2 cellular contexts compared by ENCODE assay signal in genomic region chr1:243495442-243496172, GRCh38.
TF ChIP-seq lines count a peak whose summit lies in the region.

No MANE protein-coding gene starts in this region.

TF ChIP-seq in liver, 16 proteins besides CTCF, POLR2A, EP300 and RAD21 (continued from another document):
- TF ChIP-seq ZBTB33 (IDR thresholded peaks at IDR 0.05) (no peak), SP1 (IDR thresholded peaks at IDR 0.05) (peak; percentile 54), FOXA1 (IDR thresholded peaks at IDR 0.05) (no peak)
- TF ChIP-seq, protein P1, sequence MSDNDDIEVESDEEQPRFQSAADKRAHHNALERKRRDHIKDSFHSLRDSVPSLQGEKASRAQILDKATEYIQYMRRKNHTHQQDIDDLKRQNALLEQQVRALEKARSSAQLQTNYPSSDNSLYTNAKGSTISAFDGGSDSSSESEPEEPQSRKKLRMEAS (IDR thresholded peaks at IDR 0.05): peak; percentile 89

TF ChIP-seq in HepG2, 621 proteins besides CTCF, POLR2A, EP300 and RAD21 (continued from another document):
- TF ChIP-seq, protein P2, sequence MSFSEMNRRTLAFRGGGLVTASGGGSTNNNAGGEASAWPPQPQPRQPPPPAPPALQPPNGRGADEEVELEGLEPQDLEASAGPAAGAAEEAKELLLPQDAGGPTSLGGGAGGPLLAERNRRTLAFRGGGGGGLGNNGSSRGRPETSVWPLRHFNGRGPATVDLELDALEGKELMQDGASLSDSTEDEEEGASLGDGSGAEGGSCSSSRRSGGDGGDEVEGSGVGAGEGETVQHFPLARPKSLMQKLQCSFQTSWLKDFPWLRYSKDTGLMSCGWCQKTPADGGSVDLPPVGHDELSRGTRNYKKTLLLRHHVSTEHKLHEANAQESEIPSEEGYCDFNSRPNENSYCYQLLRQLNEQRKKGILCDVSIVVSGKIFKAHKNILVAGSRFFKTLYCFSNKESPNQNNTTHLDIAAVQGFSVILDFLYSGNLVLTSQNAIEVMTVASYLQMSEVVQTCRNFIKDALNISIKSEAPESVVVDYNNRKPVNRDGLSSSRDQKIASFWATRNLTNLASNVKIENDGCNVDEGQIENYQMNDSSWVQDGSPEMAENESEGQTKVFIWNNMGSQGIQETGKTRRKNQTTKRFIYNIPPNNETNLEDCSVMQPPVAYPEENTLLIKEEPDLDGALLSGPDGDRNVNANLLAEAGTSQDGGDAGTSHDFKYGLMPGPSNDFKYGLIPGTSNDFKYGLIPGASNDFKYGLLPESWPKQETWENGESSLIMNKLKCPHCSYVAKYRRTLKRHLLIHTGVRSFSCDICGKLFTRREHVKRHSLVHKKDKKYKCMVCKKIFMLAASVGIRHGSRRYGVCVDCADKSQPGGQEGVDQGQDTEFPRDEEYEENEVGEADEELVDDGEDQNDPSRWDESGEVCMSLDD (CRISPR knock-in tag; IDR thresholded peaks at IDR 0.05; ENCODE audit: borderline replicate concordance): no peak
- TF ChIP-seq, protein P3, sequence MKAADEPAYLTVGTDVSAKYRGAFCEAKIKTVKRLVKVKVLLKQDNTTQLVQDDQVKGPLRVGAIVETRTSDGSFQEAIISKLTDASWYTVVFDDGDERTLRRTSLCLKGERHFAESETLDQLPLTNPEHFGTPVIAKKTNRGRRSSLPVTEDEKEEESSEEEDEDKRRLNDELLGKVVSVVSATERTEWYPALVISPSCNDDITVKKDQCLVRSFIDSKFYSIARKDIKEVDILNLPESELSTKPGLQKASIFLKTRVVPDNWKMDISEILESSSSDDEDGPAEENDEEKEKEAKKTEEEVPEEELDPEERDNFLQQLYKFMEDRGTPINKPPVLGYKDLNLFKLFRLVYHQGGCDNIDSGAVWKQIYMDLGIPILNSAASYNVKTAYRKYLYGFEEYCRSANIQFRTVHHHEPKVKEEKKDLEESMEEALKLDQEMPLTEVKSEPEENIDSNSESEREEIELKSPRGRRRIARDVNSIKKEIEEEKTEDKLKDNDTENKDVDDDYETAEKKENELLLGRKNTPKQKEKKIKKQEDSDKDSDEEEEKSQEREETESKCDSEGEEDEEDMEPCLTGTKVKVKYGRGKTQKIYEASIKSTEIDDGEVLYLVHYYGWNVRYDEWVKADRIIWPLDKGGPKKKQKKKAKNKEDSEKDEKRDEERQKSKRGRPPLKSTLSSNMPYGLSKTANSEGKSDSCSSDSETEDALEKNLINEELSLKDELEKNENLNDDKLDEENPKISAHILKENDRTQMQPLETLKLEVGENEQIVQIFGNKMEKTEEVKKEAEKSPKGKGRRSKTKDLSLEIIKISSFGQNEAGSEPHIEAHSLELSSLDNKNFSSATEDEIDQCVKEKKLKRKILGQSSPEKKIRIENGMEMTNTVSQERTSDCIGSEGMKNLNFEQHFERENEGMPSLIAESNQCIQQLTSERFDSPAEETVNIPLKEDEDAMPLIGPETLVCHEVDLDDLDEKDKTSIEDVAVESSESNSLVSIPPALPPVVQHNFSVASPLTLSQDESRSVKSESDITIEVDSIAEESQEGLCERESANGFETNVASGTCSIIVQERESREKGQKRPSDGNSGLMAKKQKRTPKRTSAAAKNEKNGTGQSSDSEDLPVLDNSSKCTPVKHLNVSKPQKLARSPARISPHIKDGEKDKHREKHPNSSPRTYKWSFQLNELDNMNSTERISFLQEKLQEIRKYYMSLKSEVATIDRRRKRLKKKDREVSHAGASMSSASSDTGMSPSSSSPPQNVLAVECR (CRISPR knock-in tag; IDR thresholded peaks at IDR 0.05; ENCODE audit: borderline replicate concordance): no peak
- TF ChIP-seq, protein P4, sequence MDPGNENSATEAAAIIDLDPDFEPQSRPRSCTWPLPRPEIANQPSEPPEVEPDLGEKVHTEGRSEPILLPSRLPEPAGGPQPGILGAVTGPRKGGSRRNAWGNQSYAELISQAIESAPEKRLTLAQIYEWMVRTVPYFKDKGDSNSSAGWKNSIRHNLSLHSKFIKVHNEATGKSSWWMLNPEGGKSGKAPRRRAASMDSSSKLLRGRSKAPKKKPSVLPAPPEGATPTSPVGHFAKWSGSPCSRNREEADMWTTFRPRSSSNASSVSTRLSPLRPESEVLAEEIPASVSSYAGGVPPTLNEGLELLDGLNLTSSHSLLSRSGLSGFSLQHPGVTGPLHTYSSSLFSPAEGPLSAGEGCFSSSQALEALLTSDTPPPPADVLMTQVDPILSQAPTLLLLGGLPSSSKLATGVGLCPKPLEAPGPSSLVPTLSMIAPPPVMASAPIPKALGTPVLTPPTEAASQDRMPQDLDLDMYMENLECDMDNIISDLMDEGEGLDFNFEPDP (CRISPR knock-in tag; conservative IDR thresholded peaks at IDR 0.05): no peak
- TF ChIP-seq, protein P5, sequence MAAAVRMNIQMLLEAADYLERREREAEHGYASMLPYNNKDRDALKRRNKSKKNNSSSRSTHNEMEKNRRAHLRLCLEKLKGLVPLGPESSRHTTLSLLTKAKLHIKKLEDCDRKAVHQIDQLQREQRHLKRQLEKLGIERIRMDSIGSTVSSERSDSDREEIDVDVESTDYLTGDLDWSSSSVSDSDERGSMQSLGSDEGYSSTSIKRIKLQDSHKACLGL (CRISPR knock-in tag; IDR thresholded peaks at IDR 0.05): no peak
